1 cellular context compared by ENCODE assay signal in the genomic region with DNA sequence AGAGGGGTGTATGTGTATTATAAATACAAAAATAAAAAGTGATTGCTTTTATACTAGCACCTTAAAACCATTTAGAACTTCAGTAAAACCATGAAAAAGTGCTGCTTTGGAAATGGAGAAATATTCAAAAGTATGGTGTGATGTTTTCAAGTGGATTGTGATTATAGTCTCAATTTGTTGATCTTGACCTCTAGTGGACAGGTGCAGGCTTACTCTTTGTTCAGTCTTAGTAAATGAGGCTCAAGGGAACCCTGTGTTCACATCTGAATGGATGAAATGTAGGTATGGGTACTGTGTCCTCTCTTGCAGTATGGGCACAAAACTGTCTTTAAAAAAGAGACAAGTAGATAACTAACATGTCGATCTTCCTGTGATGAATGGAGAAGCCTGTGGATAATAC.
TF ChIP-seq lines count a peak whose summit lies in the region.

No MANE protein-coding gene starts in this region.

TF ChIP-seq in HCT116, 20 proteins besides CTCF, POLR2A, EP300 and RAD21 (continued from another document):
- TF ChIP-seq, protein P1, sequence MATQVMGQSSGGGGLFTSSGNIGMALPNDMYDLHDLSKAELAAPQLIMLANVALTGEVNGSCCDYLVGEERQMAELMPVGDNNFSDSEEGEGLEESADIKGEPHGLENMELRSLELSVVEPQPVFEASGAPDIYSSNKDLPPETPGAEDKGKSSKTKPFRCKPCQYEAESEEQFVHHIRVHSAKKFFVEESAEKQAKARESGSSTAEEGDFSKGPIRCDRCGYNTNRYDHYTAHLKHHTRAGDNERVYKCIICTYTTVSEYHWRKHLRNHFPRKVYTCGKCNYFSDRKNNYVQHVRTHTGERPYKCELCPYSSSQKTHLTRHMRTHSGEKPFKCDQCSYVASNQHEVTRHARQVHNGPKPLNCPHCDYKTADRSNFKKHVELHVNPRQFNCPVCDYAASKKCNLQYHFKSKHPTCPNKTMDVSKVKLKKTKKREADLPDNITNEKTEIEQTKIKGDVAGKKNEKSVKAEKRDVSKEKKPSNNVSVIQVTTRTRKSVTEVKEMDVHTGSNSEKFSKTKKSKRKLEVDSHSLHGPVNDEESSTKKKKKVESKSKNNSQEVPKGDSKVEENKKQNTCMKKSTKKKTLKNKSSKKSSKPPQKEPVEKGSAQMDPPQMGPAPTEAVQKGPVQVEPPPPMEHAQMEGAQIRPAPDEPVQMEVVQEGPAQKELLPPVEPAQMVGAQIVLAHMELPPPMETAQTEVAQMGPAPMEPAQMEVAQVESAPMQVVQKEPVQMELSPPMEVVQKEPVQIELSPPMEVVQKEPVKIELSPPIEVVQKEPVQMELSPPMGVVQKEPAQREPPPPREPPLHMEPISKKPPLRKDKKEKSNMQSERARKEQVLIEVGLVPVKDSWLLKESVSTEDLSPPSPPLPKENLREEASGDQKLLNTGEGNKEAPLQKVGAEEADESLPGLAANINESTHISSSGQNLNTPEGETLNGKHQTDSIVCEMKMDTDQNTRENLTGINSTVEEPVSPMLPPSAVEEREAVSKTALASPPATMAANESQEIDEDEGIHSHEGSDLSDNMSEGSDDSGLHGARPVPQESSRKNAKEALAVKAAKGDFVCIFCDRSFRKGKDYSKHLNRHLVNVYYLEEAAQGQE (IDR thresholded peaks at IDR 0.05; ENCODE audit: low read depth): no peak
- no peak for TF ChIP-seq FOSL1 (IDR thresholded peaks at IDR 0.05; ENCODE audit: low read depth)
- TF ChIP-seq ELF1 (IDR thresholded peaks at IDR 0.05; ENCODE audit: borderline replicate concordance, low read depth): no peak
- no peak for TF ChIP-seq SIN3A (IDR thresholded peaks at IDR 0.05; ENCODE audit: low read depth)
- TF ChIP-seq POLR2AphosphoS5 (IDR thresholded peaks at IDR 0.05; ENCODE audit: low read depth, low read length): no peak
- no peak for TF ChIP-seq SRF (IDR thresholded peaks at IDR 0.05; ENCODE audit: low read depth)
- no peak for TF ChIP-seq EZH2phosphoT487 (IDR thresholded peaks at IDR 0.05; ENCODE audit: borderline replicate concordance)
- no peak for TF ChIP-seq YY1 (IDR thresholded peaks at IDR 0.05; ENCODE audit: extremely low read depth, insufficient replicate concordance, low read depth, low read length)
- TF ChIP-seq EZH2 (IDR thresholded peaks at IDR 0.05): no peak
- TF ChIP-seq ZNF274 (IDR thresholded peaks at IDR 0.05; ENCODE audit: low read depth, low read length): no peak
- no peak for TF ChIP-seq TCF7L2 (IDR thresholded peaks at IDR 0.05; ENCODE audit: borderline replicate concordance, extremely low read depth, insufficient read depth, insufficient read length)
